8 cellular contexts compared by ENCODE assay signal in the genomic region with DNA sequence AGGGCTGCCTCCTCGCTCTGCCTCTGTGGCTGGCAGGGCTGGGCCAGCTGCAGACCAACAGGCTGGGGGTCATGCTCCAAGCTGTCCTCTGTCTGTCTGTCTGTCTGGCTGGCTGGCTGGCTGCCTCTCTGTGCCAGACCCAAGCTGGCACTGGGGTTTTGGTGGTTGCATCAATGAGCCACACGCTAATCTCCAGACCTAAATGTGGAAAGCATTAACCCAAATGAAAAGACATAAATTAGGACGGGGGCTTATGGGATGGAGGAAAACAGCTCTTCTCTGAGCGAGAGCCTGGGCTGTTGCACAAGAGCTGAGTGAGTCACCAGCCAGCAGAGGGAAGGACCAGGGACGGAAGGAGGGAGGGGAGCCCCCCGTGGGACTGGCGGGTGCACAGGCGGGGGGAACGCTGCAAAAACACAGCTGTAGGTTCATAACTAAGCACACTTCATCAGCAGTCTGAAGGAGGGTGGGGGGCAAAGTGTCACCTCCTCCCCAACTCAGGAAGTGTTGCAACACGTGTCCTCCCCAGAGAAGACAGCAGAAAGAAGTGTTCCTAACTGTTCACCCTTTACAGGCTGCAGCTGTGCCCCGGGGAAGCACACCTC.
DNase-seq lines count a peak whose midpoint lies in the region; ATAC-seq and TF ChIP-seq lines count a peak whose summit lies in the region.

No MANE protein-coding gene starts in this region.

- DNase-seq in IMR-90 (peak; percentile 97), dermis microvascular lymphatic vessel endothelial cell (ENCODE audit: low read depth in 2 of 2) (peak; percentile 58 to 75), mucosa of descending colon (peak; percentile 69 to 91 (median 75)), D341Med (ENCODE audit: low spot score) (no peak)
- peak; percentile 21 to 31 for DNase-seq in activated CD4-positive, alpha-beta T cell treated with anti-CD3 and anti-CD28 coated beads, Interleukin-2, amount 50 U/mL, for 4 hours
- DNase-seq in stimulated activated CD8-positive, alpha-beta memory T cell treated with anti-CD3 and anti-CD28 coated beads, Interleukin-7, amount 100 ng/mL, for 24 hours (ENCODE audit: low read depth), result peak; percentile 25

- H3K9me3 ChIP-seq in IMR-90 (ENCODE audit: control insufficient read depth, insufficient read depth, low read length) (no peaks in the 10 kb centered on the region; the same call in 1 of the 2 replicates), mucosa of descending colon (no peaks in the 10 kb centered on the region)

- peak overlapping the region; percentile 94 for H2BK120ac ChIP-seq in IMR-90 (ENCODE audit: low read depth, low read length)

- TF ChIP-seq POLR2A in IMR-90 (IDR thresholded peaks at IDR 0.05; ENCODE audit: low read depth, low read length), result no peak

- H2BK20ac ChIP-seq in IMR-90 (ENCODE audit: low read depth, low read length), result peak overlapping the region; percentile 92

- H3K4me3 ChIP-seq in IMR-90 (ENCODE audit: insufficient read depth, low read depth, low read length) (peak overlapping the region; percentile 2; the same call in 1 of the 2 replicates), mucosa of descending colon (no peak overlapping the region)

- peaks cover 0 to 4% of the 10 kb centered on the region in 2 experiments; a peak in 1 of 4 replicates for H3K79me1 ChIP-seq in IMR-90 (ENCODE audit: low read depth in 1 of 2, low read length in 2 of 2)

- CTCF ChIA-PET in IMR-90 (lab: Yijun Ruan, JAX), result interaction anchor here (0.5 to 1.0 kb wide), 3 partner anchors 36 to 812 kb away, joined by 3 to 5 read pairs (median 3); no protein-coding TSS in a partner anchor

- peak overlapping the region; percentile 94 for H4K91ac ChIP-seq in IMR-90 (ENCODE audit: insufficient read depth, low read depth, low read length)

- TF ChIP-seq CTCF in IMR-90 (conservative IDR thresholded peaks at IDR 0.05; ENCODE audit: low read depth, low read length) (no peak), mucosa of descending colon (IDR thresholded peaks at IDR 0.05) (no peak)

- H3K4me1 ChIP-seq in IMR-90 (ENCODE audit: control insufficient read depth, insufficient read depth, low read length), result peaks cover 23% of the 10 kb centered on the region
- H3K4me1 ChIP-seq in mucosa of descending colon (ENCODE audit: low read depth), result peaks cover 13% of the 10 kb centered on the region

- no peak for TF ChIP-seq RAD21 in IMR-90 (IDR thresholded peaks at IDR 0.05; ENCODE audit: low read length)

- peak; percentile 54 for ATAC-seq in GM18868 (IDR thresholded peaks at IDR 0.05; ENCODE audit: unreplicated experiment)
- ATAC-seq in IMR-90 (ENCODE audit: low read depth), result peak; percentile 91
- peak; percentile 79 for ATAC-seq in mucosa of descending colon
- no peak for ATAC-seq in HG03025 (IDR thresholded peaks at IDR 0.05; ENCODE audit: low FRiP score, unreplicated experiment)

- peak overlapping the region; percentile 72 for H3K27ac ChIP-seq in IMR-90 (ENCODE audit: insufficient read depth, low read length)

- peak overlapping the region; percentile 88 for H2AFZ ChIP-seq in IMR-90 (replicated peaks; ENCODE audit: low read length, poor library complexity)

- dilution Hi-C loops in IMR-90 (cut with HindIII; ENCODE audit: low sequenced_read_pairs, unreplicated experiment), result no loop called here

- WGBS in IMR-90 (ENCODE audit: extremely low coverage in 2 of 2, insufficient read length in 1 of 2), 2 experiments, result 7% methylated on average over 2 of the region's 11 CpGs; no CpG with 5 or more reads in 1 of the 2 experiments

- POLR2A ChIA-PET in IMR-90 (lab: Charles Lee; ENCODE audit: unreplicated experiment), result interaction anchor here (0.6 kb wide), 1 partner anchor 288 kb away, joined by 3 read pairs; no protein-coding TSS in a partner anchor

- peak overlapping the region; percentile 77 for H2AK9ac ChIP-seq in IMR-90 (replicated peaks; ENCODE audit: low read depth, low read length, poor library complexity)

- in situ Hi-C loops in IMR-90 (cut with MboI; ENCODE audit: low sequenced_read_pairs), result no loop called here

- H3K27me3 ChIP-seq in IMR-90 (ENCODE audit: control insufficient read depth, insufficient read depth, low read length), result no peaks in the 10 kb centered on the region

- H3K9ac ChIP-seq in IMR-90 (ENCODE audit: low read depth, low read length), result peak overlapping the region; percentile 58

- H4K8ac ChIP-seq in IMR-90 (ENCODE audit: low read depth in 2 of 2, low read length in 2 of 2), result peak overlapping the region; percentile 75 to 79

- H3K23ac ChIP-seq in IMR-90 (ENCODE audit: low read depth, low read length), result peak overlapping the region; percentile 84

- peak overlapping the region; percentile 78 for H2BK5ac ChIP-seq in IMR-90 (ENCODE audit: low read depth, low read length, poor library complexity, severe bottlenecking)

- peak overlapping the region; percentile 95; the same call in 2 of the 3 replicates for H2BK15ac ChIP-seq in IMR-90 (ENCODE audit: low read depth, low read length)

- peak overlapping the region; percentile 96 for H3K4ac ChIP-seq in IMR-90 (ENCODE audit: low read depth, low read length)

- H3K4me2 ChIP-seq in IMR-90 (ENCODE audit: low read depth, low read length), result peak overlapping the region; percentile 64

- peaks cover 11% of the 10 kb centered on the region for H3K9me1 ChIP-seq in IMR-90 (ENCODE audit: insufficient read depth, low read length)

- intact Hi-C loops in IMR-90 (cut with micrococcal nuclease), result no loop called here
- intact Hi-C loops in mucosa of descending colon (cut with DNase I, micrococcal nuclease), result no loop called here

- H2AK5ac ChIP-seq in IMR-90 (ENCODE audit: low read depth, low read length), result peak overlapping the region; percentile 94

- H3K36me3 ChIP-seq in IMR-90 (ENCODE audit: control insufficient read depth, insufficient read depth, low read length) (no peaks in the 10 kb centered on the region), mucosa of descending colon (ENCODE audit: low read depth) (no peaks in the 10 kb centered on the region)

- H4K5ac ChIP-seq in IMR-90 (ENCODE audit: low read depth, low read length), result peak overlapping the region; percentile 46

- H3K56ac ChIP-seq in IMR-90 (ENCODE audit: extremely low read depth, insufficient read depth, low read length), result peak overlapping the region; percentile 64

- peak overlapping the region; percentile 59 for H3K18ac ChIP-seq in IMR-90 (ENCODE audit: low read depth, low read length)

- peak overlapping the region; percentile 92 for H3K14ac ChIP-seq in IMR-90 (replicated peaks; ENCODE audit: low read depth, low read length)

- BruUV-seq in IMR-90 (replicated peaks; lab: Mats Ljungman, UMichigan), result no TSS peak

- H4K20me1 ChIP-seq in IMR-90 (ENCODE audit: insufficient read depth, low read length), result no peaks in the 10 kb centered on the region

TF ChIP-seq in IMR-90, 13 proteins besides CTCF, POLR2A, EP300 and RAD21:
- TF ChIP-seq CEBPB (IDR thresholded peaks at IDR 0.05; ENCODE audit: low read depth, low read length), result peak; percentile 99
- peak; percentile 97 for TF ChIP-seq FOS (IDR thresholded peaks at IDR 0.05; ENCODE audit: low read depth, low read length)
- TF ChIP-seq RFX5 (IDR thresholded peaks at IDR 0.05; ENCODE audit: low read depth, low read length), result no peak
- no peak for TF ChIP-seq MXI1 (IDR thresholded peaks at IDR 0.05; ENCODE audit: borderline replicate concordance, low read depth, low read length)
- TF ChIP-seq SMC3 (IDR thresholded peaks at IDR 0.05; ENCODE audit: low read depth, low read length), result peak; percentile 17; the same call in 1 of the 2 replicates
- TF ChIP-seq CHD1 (IDR thresholded peaks at IDR 0.05; ENCODE audit: low read depth, low read length), result no peak
- peak; percentile 99 for TF ChIP-seq MAZ (IDR thresholded peaks at IDR 0.05; ENCODE audit: borderline replicate concordance, low read depth, low read length)
- no peak for TF ChIP-seq MAFK (IDR thresholded peaks at IDR 0.05; ENCODE audit: low read depth, low read length)
- TF ChIP-seq NFE2L2 (IDR thresholded peaks at IDR 0.05; ENCODE audit: low read depth, low read length), result no peak
- TF ChIP-seq, protein P1, sequence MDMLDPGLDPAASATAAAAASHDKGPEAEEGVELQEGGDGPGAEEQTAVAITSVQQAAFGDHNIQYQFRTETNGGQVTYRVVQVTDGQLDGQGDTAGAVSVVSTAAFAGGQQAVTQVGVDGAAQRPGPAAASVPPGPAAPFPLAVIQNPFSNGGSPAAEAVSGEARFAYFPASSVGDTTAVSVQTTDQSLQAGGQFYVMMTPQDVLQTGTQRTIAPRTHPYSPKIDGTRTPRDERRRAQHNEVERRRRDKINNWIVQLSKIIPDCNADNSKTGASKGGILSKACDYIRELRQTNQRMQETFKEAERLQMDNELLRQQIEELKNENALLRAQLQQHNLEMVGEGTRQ (IDR thresholded peaks at IDR 0.05; ENCODE audit: low read depth, low read length), result peak; percentile 71; the same call in 1 of the 2 replicates
- peak; percentile 57 for TF ChIP-seq RCOR1 (IDR thresholded peaks at IDR 0.05; ENCODE audit: insufficient replicate concordance, low read length)
- TF ChIP-seq, protein P2, sequence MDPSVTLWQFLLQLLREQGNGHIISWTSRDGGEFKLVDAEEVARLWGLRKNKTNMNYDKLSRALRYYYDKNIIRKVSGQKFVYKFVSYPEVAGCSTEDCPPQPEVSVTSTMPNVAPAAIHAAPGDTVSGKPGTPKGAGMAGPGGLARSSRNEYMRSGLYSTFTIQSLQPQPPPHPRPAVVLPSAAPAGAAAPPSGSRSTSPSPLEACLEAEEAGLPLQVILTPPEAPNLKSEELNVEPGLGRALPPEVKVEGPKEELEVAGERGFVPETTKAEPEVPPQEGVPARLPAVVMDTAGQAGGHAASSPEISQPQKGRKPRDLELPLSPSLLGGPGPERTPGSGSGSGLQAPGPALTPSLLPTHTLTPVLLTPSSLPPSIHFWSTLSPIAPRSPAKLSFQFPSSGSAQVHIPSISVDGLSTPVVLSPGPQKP (IDR thresholded peaks at IDR 0.05; ENCODE audit: borderline replicate concordance, low read depth, low read length), result no peak
- TF ChIP-seq BHLHE40 (IDR thresholded peaks at IDR 0.05; ENCODE audit: low read depth, low read length), result peak; percentile 82
